ENCODE assay signal across 15 cellular contexts in the genomic region with DNA sequence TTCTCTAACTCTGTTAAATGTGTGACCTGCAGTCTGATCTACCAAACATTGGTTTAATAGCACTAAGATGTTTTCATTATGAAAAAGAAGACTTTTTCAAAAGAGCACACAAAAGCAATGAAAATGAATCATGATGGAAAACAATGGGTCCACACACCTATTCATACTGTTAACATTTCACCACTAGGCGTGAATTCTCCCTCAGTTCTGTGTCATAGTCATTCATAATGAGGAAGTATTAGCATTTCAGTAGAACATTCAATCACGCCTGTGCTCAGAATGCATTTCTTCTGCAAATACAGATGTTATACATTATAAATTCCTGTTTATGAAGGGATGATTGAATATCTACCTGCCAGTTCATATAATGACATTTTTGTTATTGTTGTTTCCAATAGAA. TPM values are rescaled to one million over a fixed set of nuclear protein-coding genes. Genes with fewer than 3 reads are reported as not detected.
A peak's percentile ranks its signal among the peaks of the same experiment; 100 is the strongest.
DNase-seq lines count a peak whose midpoint lies in the region; ATAC-seq, FAIRE-seq and TF ChIP-seq lines count a peak whose summit lies in the region.
"Had no signal": no experiment of that assay in that cellular context is flagged by ENCODE, and none has a peak within 500 bp of the region (broad histone marks: within the 10 kb centered on the region; RNA-seq: fewer than 3 reads in every experiment).

No MANE protein-coding gene starts in this region.

- H3K9me3 ChIP-seq in DOHH2 (ENCODE audit: control insufficient read depth, insufficient read depth, low read length) (no peaks in the 10 kb centered on the region), T-helper 17 cell (ENCODE audit: control insufficient read depth, low read length, poor library complexity, severe bottlenecking) (no peaks in the 10 kb centered on the region), keratinocyte (ENCODE audit: control insufficient read depth, low read depth, low read length) (no peaks in the 10 kb centered on the region), body of pancreas (no peaks in the 10 kb centered on the region)

- no peak for TF ChIP-seq POLR2A in body of pancreas (IDR thresholded peaks at IDR 0.05)

- H3K9ac ChIP-seq in keratinocyte (ENCODE audit: control insufficient read depth, extremely low read depth, insufficient read depth, low read length), result no peak overlapping the region

- dilution Hi-C loops in keratinocyte (cut with MboI; ENCODE audit: extremely low pct_ligation_motif_present, low sequenced_read_pairs), result no loop called here

- TF ChIP-seq CTCF in DOHH2 (IDR thresholded peaks at IDR 0.05; ENCODE audit: low read depth, low read length, poor library complexity, severe bottlenecking) (peak; percentile 14), keratinocyte (optimal IDR thresholded peaks at IDR 0.05 in 1 of 3, IDR thresholded peaks at IDR 0.05 in 1 of 3, conservative IDR thresholded peaks at IDR 0.05 in 1 of 3; ENCODE audit: extremely low read depth in 1 of 3, insufficient read depth in 2 of 3, low read length in 3 of 3) (peak in 2 of 3 experiments; percentile 10 to 37), body of pancreas (IDR thresholded peaks at IDR 0.05) (no peak)

- H2AFZ ChIP-seq in keratinocyte (ENCODE audit: control insufficient read depth, low read length), result no peak overlapping the region

- H4K20me1 ChIP-seq in DOHH2 (ENCODE audit: control insufficient read depth, insufficient read depth, low read depth, low read length) (no peaks in the 10 kb centered on the region), keratinocyte (ENCODE audit: control insufficient read depth, extremely low read depth, insufficient read depth, low read length) (no peaks in the 10 kb centered on the region)

- peak overlapping the region; percentile 75 for H3K27ac Mint-ChIP-seq in T-helper 17 cell
- H3K27ac Mint-ChIP-seq: dendritic cell treated with granulocyte-macrophage colony-stimulating factor and Interleukin-4, amounts not matched to agents 40 ng/mL and 50 ng/mL, for 4 days had no signal

- peaks cover 20% of the 10 kb centered on the region for H3K27me3 ChIP-seq in DOHH2 (ENCODE audit: control insufficient read depth, low read length)
- no peaks in the 10 kb centered on the region for H3K27me3 ChIP-seq in keratinocyte (ENCODE audit: control insufficient read depth, extremely low read depth, insufficient read depth, low read length)
- no peaks in the 10 kb centered on the region for H3K27me3 ChIP-seq in body of pancreas

- H3F3A ChIP-seq in DOHH2 (ENCODE audit: control insufficient read depth, insufficient read depth), result no peaks in the 10 kb centered on the region

- H3K4me2 ChIP-seq in DOHH2 (ENCODE audit: low read length), result no peak overlapping the region
- H3K4me2 ChIP-seq in keratinocyte (ENCODE audit: control insufficient read depth, extremely low read depth, insufficient read depth, low read depth, low read length), result no peak overlapping the region

- H3K36me3 Mint-ChIP-seq in T-helper 17 cell (ENCODE audit: low read depth), result peaks cover 4% of the 10 kb centered on the region

- H3K4me1 ChIP-seq in DOHH2 (ENCODE audit: control insufficient read depth, low read length) (no peaks in the 10 kb centered on the region), keratinocyte (ENCODE audit: control insufficient read depth, extremely low read depth, insufficient read depth, low read length) (peaks cover 42% of the 10 kb centered on the region), body of pancreas (peaks cover 37% of the 10 kb centered on the region)

- H3K79me2 ChIP-seq in DOHH2 (ENCODE audit: control insufficient read depth, low read length), result no peaks in the 10 kb centered on the region
- no peaks in the 10 kb centered on the region for H3K79me2 ChIP-seq in keratinocyte (ENCODE audit: control insufficient read depth, insufficient read depth, low read length)

- H3K9me1 ChIP-seq in keratinocyte (ENCODE audit: control insufficient read depth, extremely low read depth, insufficient read depth, low read length), result peaks cover 2% of the 10 kb centered on the region

- H3K9me2 ChIP-seq in DOHH2 (replicated peaks; ENCODE audit: control insufficient read depth, low read length), result no peaks in the 10 kb centered on the region

- peak; percentile 85 for FAIRE-seq in keratinocyte (lab: Jason Lieb, UNC)

- H3K36me3 ChIP-seq in DOHH2 (ENCODE audit: control insufficient read depth, low read length) (no peaks in the 10 kb centered on the region), keratinocyte (ENCODE audit: control insufficient read depth in 2 of 2, extremely low read depth in 1 of 2, insufficient read depth in 2 of 2, low read length in 2 of 2) (no peaks in the 10 kb centered on the region), body of pancreas (replicated peaks in 1 of 2; ENCODE audit: insufficient read depth in 1 of 2, low read depth in 2 of 2) (no peaks in the 10 kb centered on the region)

- H3K4me3 Mint-ChIP-seq in T-helper 17 cell, result no peak overlapping the region
- H3K4me3 Mint-ChIP-seq: dendritic cell treated with granulocyte-macrophage colony-stimulating factor and Interleukin-4, amounts not matched to agents 40 ng/mL and 50 ng/mL, for 4 days had no signal

- WGBS in body of pancreas, 2 donors, result 83 to 91% methylated on average over 2 of the region's 2 CpGs

- DNase-seq in T-helper 17 cell, result no peak
- no peak for DNase-seq in keratinocyte (ENCODE audit: low read depth, low spot score)
- no peak for DNase-seq in pons (ENCODE audit: low spot score)
- no peak for DNase-seq in NCI-H1048 (lab: John Stamatoyannopoulos, UW)
- DNase-seq in body of pancreas, result no peak
- DNase-seq: DMS153; islet precursor cell; NCI-H1417; NCI-H510A treated with DMSO at 0.1 percent for 48 hours; stimulated activated CD4-positive, alpha-beta T cell treated with anti-CD3 and anti-CD28 coated beads, Interleukin-4, amount 100 ng/mL, for 1 hour; stimulated activated naive CD4-positive, alpha-beta T cell had no signal

- intact Hi-C loops in body of pancreas (cut with DNase I), result no loop called here

- no peak overlapping the region for H3K4me3 ChIP-seq in DOHH2 (ENCODE audit: low read length)
- H3K4me3 ChIP-seq in keratinocyte (ENCODE audit: control insufficient read depth in 2 of 3, extremely low read depth in 1 of 3, insufficient read depth in 2 of 3, low read depth in 1 of 3, low read length in 3 of 3), result no peak overlapping the region
- H3K4me3 ChIP-seq in body of pancreas, result no peak overlapping the region

- peaks cover 15% of the 10 kb centered on the region for H3K4me1 Mint-ChIP-seq in T-helper 17 cell

- H3K27ac ChIP-seq in DOHH2 (ENCODE audit: low read depth, low read length) (no peak overlapping the region), keratinocyte (ENCODE audit: control insufficient read depth, insufficient read depth, low read length) (no peak overlapping the region), body of pancreas (no peak overlapping the region)

- peak; percentile 61 for ATAC-seq in HG03520 (IDR thresholded peaks at IDR 0.05; ENCODE audit: unreplicated experiment)
- ATAC-seq in T-helper 17 cell, result no peak
- ATAC-seq in body of pancreas, result no peak
- no peak for ATAC-seq in GM21529 (IDR thresholded peaks at IDR 0.05; ENCODE audit: unreplicated experiment)

- no peaks in the 10 kb centered on the region for H3K27me3 Mint-ChIP-seq in T-helper 17 cell
- H3K27me3 Mint-ChIP-seq: dendritic cell treated with granulocyte-macrophage colony-stimulating factor and Interleukin-4, amounts not matched to agents 40 ng/mL and 50 ng/mL, for 4 days had no signal

RNA-seq across cellular contexts. Expression of a gene that starts 35.9 kb away (rescaled TPM):
- total RNA-seq in T-helper 17 cell, result 10 to 100 TPM; 41.4 to 63.7 TPM
- 0.79 to 3.7 TPM (median 2.2 TPM) in 3 replicates for polyA plus RNA-seq in keratinocyte
- polyA plus RNA-seq in keratinocyte (2011; ENCODE audit: low read depth), result 1.9 TPM
- 2.4 and 4.0 TPM in 2 replicates for polyA plus RNA-seq in keratinocyte (2011; cell fraction: cytosol; rRNA removed)
- polyA plus RNA-seq in keratinocyte (2011; cell fraction: nucleus; rRNA removed), result 0.92 and 1.3 TPM in 2 replicates
- 1.5 and 2.0 TPM in 2 replicates for polyA plus RNA-seq in keratinocyte (2012; ENCODE audit: low replicate concordance)
- 0.62 to 3.0 TPM (median 1.6 TPM) in 3 replicates for polyA minus RNA-seq in keratinocyte
- polyA minus RNA-seq in keratinocyte (2011; cell fraction: cytosol; rRNA and poly(A)+ RNA removed), result 2.7 TPM
- polyA minus RNA-seq in keratinocyte (2011; cell fraction: nucleus; rRNA and poly(A)+ RNA removed), result 0.63 and 1.0 TPM in 2 replicates
- total RNA-seq in body of pancreas, result 1 to 10 TPM; 8.2 to 9.6 TPM

Comparison
In these comparisons a context has a peak if more than half of its experiments do, and no peak if none do; other contexts are left out.
1. CTCF ChIP-seq: peak in DOHH2 (single experiment) and keratinocyte (2 of 3); none in body of pancreas (0 of 7).
2. RNA of a gene that starts 35.9 kb away (total RNA-seq): 41.4 to 63.7 TPM in T-helper 17 cell; 8.2 to 9.6 TPM in body of pancreas; every median in the first group is over 4 times any median in the second.